ENCODE assay signal across 8 cellular contexts in the genomic region with DNA sequence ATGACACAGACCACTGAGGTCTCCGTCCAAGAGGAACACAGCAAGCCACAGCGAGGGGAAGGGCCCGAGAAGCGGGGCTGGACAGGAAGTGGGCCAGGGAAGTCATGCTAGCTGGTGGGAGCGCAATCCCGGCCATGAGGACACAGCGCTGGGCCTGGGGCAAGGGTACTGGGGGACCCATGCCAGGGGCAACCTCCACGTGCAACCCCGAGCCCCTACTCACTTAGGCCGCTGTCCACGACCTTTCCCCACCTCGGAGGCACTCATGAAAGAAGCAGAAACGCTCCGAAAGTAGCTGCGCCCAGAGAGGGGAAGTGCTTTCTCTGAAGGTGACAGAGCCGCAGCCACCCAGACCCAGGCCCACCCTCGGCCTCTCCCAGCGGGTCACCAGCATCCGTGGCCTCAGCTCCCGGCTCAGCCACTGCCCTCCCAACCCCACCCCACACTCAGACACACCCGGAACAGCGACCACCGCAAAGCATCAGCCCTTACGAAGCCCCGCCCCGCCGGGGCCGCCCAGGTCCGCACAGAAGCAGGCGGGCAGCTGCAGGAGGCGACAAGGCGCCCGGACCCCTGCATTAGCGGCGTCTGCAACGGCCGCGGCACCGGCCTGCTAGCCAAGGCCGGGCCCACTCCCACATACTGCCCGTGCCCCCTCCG. TPM values are rescaled to one million over a fixed set of nuclear protein-coding genes. Genes with fewer than 3 reads are reported as not detected.
DNase-seq lines count a peak whose midpoint lies in the region; TF ChIP-seq lines count a peak whose summit lies in the region.

No MANE protein-coding gene starts in this region.

- peaks cover 2% of the 10 kb centered on the region for H3K36me3 ChIP-seq in MG63
- no peaks in the 10 kb centered on the region for H3K36me3 ChIP-seq in ovary

- peaks cover 31% of the 10 kb centered on the region for H3K4me1 ChIP-seq in ovary (ENCODE audit: insufficient read depth)

- whole genome bisulfite sequencing in ovary, 3 donors: 0 to 1% (median 1%) methylated on average over 24 to 42 of the region's 42 CpGs

- peak in 2 of 3 experiments; percentile 61 to 65 for DNase-seq in NCI-H1417 (lab: John Stamatoyannopoulos, UW)
- DNase-seq in NCI-H1417 treated with DMSO at 0.1 percent for 48 hours (lab: John Stamatoyannopoulos, UW): no peak
- peak; percentile 29 for DNase-seq in MG63
- peak in 2 of 3 experiments; percentile 5 to 14 for DNase-seq in activated CD8-positive, alpha-beta memory T cell treated with anti-CD3 and anti-CD28 coated beads for 48 hours (ENCODE audit: low read depth in 2 of 3, low spot score in 2 of 3)
- DNase-seq in fibroblast of the aortic adventitia (ENCODE audit: low read depth): no peak
- DNase-seq in ovary: peak in 4 of 5 donors; percentile 24 to 68 (median 52)
- DNase-seq in NCI-H226: no peak
- DNase-seq in COLO829 (ENCODE audit: low spot score): no peak

- intact Hi-C loops in ovary (cut with DNase I): loop anchor here in 1 of 4 donors (10.0 kb wide), 1 partner anchor 89 kb away; the partner anchor contains the start of gene IPPK

- TF ChIP-seq CTCF in fibroblast of the aortic adventitia (IDR thresholded peaks at IDR 0.05; ENCODE audit: insufficient read depth, low read length): no peak
- TF ChIP-seq CTCF in ovary (IDR thresholded peaks at IDR 0.05): no peak

- TF ChIP-seq EP300 in ovary (IDR thresholded peaks at IDR 0.05): no peak

- peak overlapping the region; percentile 81 for H3K4me3 ChIP-seq in MG63
- peak overlapping the region; percentile 95 for H3K4me3 ChIP-seq in fibroblast of the aortic adventitia (ENCODE audit: low read depth, low read length)
- peak overlapping the region; percentile 93 for H3K4me3 ChIP-seq in ovary

- no peak for TF ChIP-seq POLR2A in ovary (IDR thresholded peaks at IDR 0.05)

- no peaks in the 10 kb centered on the region for H3K9me3 ChIP-seq in MG63
- H3K9me3 ChIP-seq in ovary: no peaks in the 10 kb centered on the region

- no peaks in the 10 kb centered on the region for H3K27me3 ChIP-seq in MG63
- no peaks in the 10 kb centered on the region for H3K27me3 ChIP-seq in ovary

- H3K27ac ChIP-seq in ovary: peak overlapping the region in 1 of 2 donors; percentile 11

RNA-seq across cellular contexts. Expression of gene BICD2, which starts 0.8 kb away (rescaled TPM):
- 35.6 and 49.5 TPM in 2 replicates for total RNA-seq in MG63 (2014; rRNA removed; shearing (Covaris generic); ENCODE audit: low replicate concordance)
- total RNA-seq in fibroblast of the aortic adventitia (ENCODE audit: low replicate concordance) (24.4 and 39.7 TPM in 2 replicates), ovary (10 to 100 TPM; 16.8 to 28.7 (median 20.9) TPM)
- 10 to 100 TPM; 13.9 to 18.6 TPM for polyA plus RNA-seq in ovary

Comparison
In these comparisons a context has a peak if more than half of its experiments do, and no peak if none do; other contexts are left out.
1. DNase-seq: peak in NCI-H1417 (2 of 3), MG63 (single experiment), activated CD8-positive, alpha-beta memory T cell treated with anti-CD3 and anti-CD28 coated beads for 48 hours (2 of 3) and ovary (4 of 5); none in NCI-H1417 treated with DMSO at 0.1 percent for 48 hours (single experiment), fibroblast of the aortic adventitia (single experiment), NCI-H226 (single experiment) and COLO829 (single experiment).
2. Peak in every context shown above with its lines, with median percentiles within 50 percentile points of each other: H3K4me3 ChIP-seq.